Comparison of ENCODE assay signal across 1 cellular context in the genomic region with DNA sequence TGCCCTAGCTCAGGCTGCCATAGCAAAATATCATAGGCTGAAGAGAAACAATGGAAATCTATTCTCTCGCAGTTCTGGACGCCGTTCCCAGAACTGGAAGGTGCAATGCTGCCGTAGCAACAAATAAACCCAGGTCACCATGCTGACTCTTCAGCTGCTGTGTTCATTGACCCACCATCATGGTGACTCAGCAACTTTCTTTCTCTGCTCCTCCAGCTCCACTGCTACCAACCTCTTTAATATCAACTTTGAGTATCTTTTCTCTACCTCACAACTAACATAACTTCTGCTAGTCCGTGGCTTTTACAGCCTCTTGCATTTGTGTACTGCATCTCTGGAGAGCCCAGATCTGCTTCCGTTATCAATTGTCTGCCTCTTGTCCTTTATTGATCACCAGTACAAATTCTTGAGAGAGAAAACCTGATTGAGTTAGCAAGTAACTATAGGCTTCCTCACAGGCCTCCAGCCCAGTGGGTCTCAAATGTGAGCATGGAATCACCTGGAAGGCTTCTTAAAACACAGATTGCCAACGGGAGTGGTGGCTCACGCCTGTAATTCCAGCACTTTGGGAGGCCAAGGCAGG.
TF ChIP-seq lines count a peak whose summit lies in the region.

No MANE protein-coding gene starts in this region.

TF ChIP-seq in A549, 52 proteins besides CTCF, POLR2A, EP300 and RAD21 (continued from another document):
- TF ChIP-seq, protein P1, sequence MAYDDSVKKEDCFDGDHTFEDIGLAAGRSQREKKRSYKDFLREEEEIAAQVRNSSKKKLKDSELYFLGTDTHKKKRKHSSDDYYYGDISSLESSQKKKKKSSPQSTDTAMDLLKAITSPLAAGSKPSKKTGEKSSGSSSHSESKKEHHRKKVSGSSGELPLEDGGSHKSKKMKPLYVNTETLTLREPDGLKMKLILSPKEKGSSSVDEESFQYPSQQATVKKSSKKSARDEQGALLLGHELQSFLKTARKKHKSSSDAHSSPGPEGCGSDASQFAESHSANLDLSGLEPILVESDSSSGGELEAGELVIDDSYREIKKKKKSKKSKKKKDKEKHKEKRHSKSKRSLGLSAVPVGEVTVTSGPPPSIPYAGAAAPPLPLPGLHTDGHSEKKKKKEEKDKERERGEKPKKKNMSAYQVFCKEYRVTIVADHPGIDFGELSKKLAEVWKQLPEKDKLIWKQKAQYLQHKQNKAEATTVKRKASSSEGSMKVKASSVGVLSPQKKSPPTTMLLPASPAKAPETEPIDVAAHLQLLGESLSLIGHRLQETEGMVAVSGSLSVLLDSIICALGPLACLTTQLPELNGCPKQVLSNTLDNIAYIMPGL (CRISPR knock-in tag; IDR thresholded peaks at IDR 0.05; ENCODE audit: borderline replicate concordance), result no peak
- TF ChIP-seq PHF8 (IDR thresholded peaks at IDR 0.05; ENCODE audit: borderline replicate concordance, low read depth) (no peak), RFX5 (IDR thresholded peaks at IDR 0.05) (no peak), ESRRA (IDR thresholded peaks at IDR 0.05; ENCODE audit: borderline replicate concordance, low read length) (no peak), CBX2 (IDR thresholded peaks at IDR 0.05; ENCODE audit: borderline replicate concordance, low read depth) (no peak)
TF ChIP-seq in A549: peak in this region for 3.
